In genomic region chr2:237200462-237200861, GRCh38 we compare ENCODE assay signal across 23 cellular contexts.
"Had no signal": no experiment of that assay in that cellular context is flagged by ENCODE, and none has a peak within 500 bp of the region (broad histone marks: within the 10 kb centered on the region; RNA-seq: fewer than 3 reads in every experiment).

No MANE protein-coding gene starts in this region.

- H3K9me3 ChIP-seq: ascending aorta, esophagus squamous epithelium, prostate gland, upper lobe of right lung had no signal

- H3K4me3 Mint-ChIP-seq: activated CD4-positive, alpha-beta T cell treated with anti-CD3 and anti-CD28 coated beads for 36 hours; activated naive CD4-positive, alpha-beta T cell treated with anti-CD3 and anti-CD28 coated beads, Interleukin-2, amount 10 ng/mL, durations not matched to agents 7 days and 5 days; activated T-cell treated with anti-CD3 and anti-CD28 coated beads, Interleukin-2, amount 50 U/mL, for 24 hours; dendritic cell treated with granulocyte-macrophage colony-stimulating factor and Interleukin-4, amounts not matched to agents 40 ng/mL and 50 ng/mL, for 4 days; nephron progenitor cell; stimulated activated naive CD8-positive, alpha-beta T cell treated with anti-CD3 and anti-CD28 coated beads, Interleukin-15, amount 100 ng/mL, for 72 hours; T-helper 2 cell treated with Interferon-gamma antibody and Interleukin-4, amounts not matched to agents 5 μg/mL and 100 μg/mL, for 36 hours had no signal

- H3K27ac Mint-ChIP-seq: activated CD4-positive, alpha-beta T cell treated with anti-CD3 and anti-CD28 coated beads for 36 hours; activated naive CD4-positive, alpha-beta T cell treated with anti-CD3 and anti-CD28 coated beads, Interleukin-2, amount 10 ng/mL, durations not matched to agents 7 days and 5 days; activated T-cell treated with anti-CD3 and anti-CD28 coated beads, Interleukin-2, amount 50 U/mL, for 24 hours; dendritic cell treated with granulocyte-macrophage colony-stimulating factor and Interleukin-4, amounts not matched to agents 40 ng/mL and 50 ng/mL, for 4 days; stimulated activated naive CD8-positive, alpha-beta T cell treated with anti-CD3 and anti-CD28 coated beads, Interleukin-15, amount 100 ng/mL, for 72 hours; T-helper 2 cell treated with Interferon-gamma antibody and Interleukin-4, amounts not matched to agents 5 μg/mL and 100 μg/mL, for 36 hours had no signal

- DNase-seq: activated CD4-positive, alpha-beta T cell treated with anti-CD3 and anti-CD28 coated beads for 36 hours; activated CD4-positive, alpha-beta T cell treated with anti-CD3 and anti-CD28 coated beads, Interleukin-2, amount 50 U/mL, for 48 hours; activated naive CD4-positive, alpha-beta T cell treated with anti-CD3 and anti-CD28 coated beads, Interleukin-2, amount 10 ng/mL, durations not matched to agents 7 days and 5 days; activated T-cell treated with anti-CD3 and anti-CD28 coated beads, Interleukin-2, amount 50 U/mL, for 24 hours; effector memory CD4-positive, alpha-beta T cell; esophagus squamous epithelium; foreskin fibroblast; left colon; midbrain; nephron progenitor cell; occipital lobe; right cardiac atrium; stimulated activated CD4-positive, alpha-beta T cell treated with anti-CD3 and anti-CD28 coated beads, Interleukin-4, amount 100 ng/mL, for 1 hour; stimulated activated naive CD8-positive, alpha-beta T cell treated with anti-CD3 and anti-CD28 coated beads, Interleukin-15, amount 100 ng/mL, for 72 hours; upper lobe of right lung had no signal

- H3K4me3 ChIP-seq: ascending aorta, esophagus squamous epithelium, hepatocyte, prostate gland, skin epidermis, upper lobe of right lung had no signal

- ATAC-seq: activated CD4-positive, alpha-beta T cell treated with anti-CD3 and anti-CD28 coated beads for 36 hours; left colon; right cardiac atrium; stimulated activated naive CD8-positive, alpha-beta T cell treated with anti-CD3 and anti-CD28 coated beads, Interleukin-15, amount 100 ng/mL, for 72 hours; upper lobe of right lung had no signal

- FAIRE-seq: islet of Langerhans, TTC549 had no signal

- H3K79me2 ChIP-seq: hepatocyte had no signal

- H3K4me1 Mint-ChIP-seq: activated CD4-positive, alpha-beta T cell treated with anti-CD3 and anti-CD28 coated beads for 36 hours; activated naive CD4-positive, alpha-beta T cell treated with anti-CD3 and anti-CD28 coated beads, Interleukin-2, amount 10 ng/mL, durations not matched to agents 7 days and 5 days had no signal

- H3K36me3 ChIP-seq: ascending aorta, esophagus squamous epithelium, prostate gland, upper lobe of right lung had no signal

- H3K27ac ChIP-seq: ascending aorta, prostate gland, upper lobe of right lung had no signal

- H3K27me3 ChIP-seq: ascending aorta, hepatocyte, upper lobe of right lung had no signal

- H3K4me1 ChIP-seq: ascending aorta, prostate gland, upper lobe of right lung had no signal

- H3K36me3 Mint-ChIP-seq: activated naive CD4-positive, alpha-beta T cell treated with anti-CD3 and anti-CD28 coated beads, Interleukin-2, amount 10 ng/mL, durations not matched to agents 7 days and 5 days had no signal

- H2AFZ ChIP-seq: hepatocyte had no signal

- H3K9me3 Mint-ChIP-seq: activated naive CD4-positive, alpha-beta T cell treated with anti-CD3 and anti-CD28 coated beads, Interleukin-2, amount 10 ng/mL, durations not matched to agents 7 days and 5 days; activated T-cell treated with anti-CD3 and anti-CD28 coated beads, Interleukin-2, amount 50 U/mL, for 24 hours; dendritic cell treated with granulocyte-macrophage colony-stimulating factor and Interleukin-4, amounts not matched to agents 40 ng/mL and 50 ng/mL, for 4 days; nephron progenitor cell; stimulated activated naive CD8-positive, alpha-beta T cell treated with anti-CD3 and anti-CD28 coated beads, Interleukin-15, amount 100 ng/mL, for 72 hours; T-helper 2 cell treated with Interferon-gamma antibody and Interleukin-4, amounts not matched to agents 5 μg/mL and 100 μg/mL, for 36 hours had no signal

- H3K4me2 ChIP-seq: hepatocyte had no signal
